In the genomic region with DNA sequence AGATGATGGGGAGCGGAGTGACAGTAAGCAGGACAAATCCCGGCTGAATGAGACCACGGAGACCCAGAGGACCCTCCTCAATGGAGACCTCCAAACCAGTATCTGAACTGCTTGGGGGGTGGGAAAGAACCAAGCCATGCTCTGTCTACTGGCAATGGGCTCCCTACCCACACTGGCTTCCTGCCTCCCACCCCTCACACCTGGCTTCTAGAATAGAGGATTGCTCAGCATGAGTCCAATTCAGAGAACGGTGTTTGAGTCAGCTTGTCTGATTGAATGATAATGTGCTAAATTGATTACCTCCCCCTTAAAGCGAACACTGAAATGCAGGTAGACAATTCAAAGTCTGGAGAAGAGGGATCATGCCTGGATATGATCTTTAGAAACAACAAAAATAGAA, we compare ENCODE assay signal across 33 cellular contexts. TPM values are rescaled to one million over a fixed set of nuclear protein-coding genes. Genes with fewer than 3 reads are reported as not detected.
"Had no signal": no experiment of that assay in that cellular context is flagged by ENCODE, and none has a peak within 500 bp of the region (broad histone marks: within the 10 kb centered on the region; RNA-seq: fewer than 3 reads in every experiment).

No MANE protein-coding gene starts in this region.

- H3K27ac Mint-ChIP-seq: activated CD4-positive, alpha-beta T cell treated with anti-CD3 and anti-CD28 coated beads for 36 hours; activated CD4-positive, alpha-beta T cell treated with anti-CD3 and anti-CD28 coated beads, Interleukin-2, amount 10 ng/mL, durations not matched to agents 7 days and 5 days; activated CD8-positive, alpha-beta T cell treated with anti-CD3 and anti-CD28 coated beads, Interleukin-2, amount 10 ng/mL, durations not matched to agents 7 days and 5 days; activated naive CD4-positive, alpha-beta T cell treated with anti-CD3 and anti-CD28 coated beads, Interleukin-2, amount 50 U/mL, for 24 hours; activated naive CD8-positive, alpha-beta T cell treated with anti-CD3 and anti-CD28 coated beads, Interleukin-2, amount 10 ng/mL, durations not matched to agents 7 days and 5 days; activated T-cell treated with anti-CD3 and anti-CD28 coated beads, Interleukin-2, amount 50 U/mL, for 24 hours; activated T-helper 2 cell treated with anti-CD3 and anti-CD28 coated beads, Interferon-gamma antibody, Interleukin-2, Interleukin-4, amounts not matched to agents 10 μg/mL and 5 μg/mL and 100 μg/mL, durations not matched to agents 14 hours and 24 hours and 36 hours; T-helper 1 cell treated with Interleukin-12 subunit alpha and Interleukin-12 subunit beta and Interleukin-4 antibody, amounts not matched to agents 30 μg/mL and 1 μg/mL, for 36 hours; T-helper 2 cell treated with Interferon-gamma antibody and Interleukin-4, amounts not matched to agents 5 μg/mL and 100 μg/mL, for 36 hours had no signal

- ATAC-seq: activated CD4-positive, alpha-beta T cell treated with anti-CD3 and anti-CD28 coated beads for 36 hours; activated CD4-positive, CD25-positive, alpha-beta regulatory T cell treated with anti-CD3 and anti-CD28 coated beads, Interleukin-2, amount 50 U/mL, for 24 hours; activated CD8-positive, alpha-beta T cell treated with anti-CD3 and anti-CD28 coated beads, Interleukin-2, amount 10 ng/mL, durations not matched to agents 7 days and 5 days; body of pancreas; PC-3 had no signal

- H3K36me3 ChIP-seq: breast epithelium, Peyer's patch, SJSA1 had no signal

- H3K9ac ChIP-seq: SK-N-SH had no signal

- H3K9me3 Mint-ChIP-seq: activated CD4-positive, alpha-beta T cell treated with anti-CD3 and anti-CD28 coated beads, Interleukin-2, amount 10 ng/mL, durations not matched to agents 7 days and 5 days; activated naive CD4-positive, alpha-beta T cell treated with anti-CD3 and anti-CD28 coated beads, Interleukin-2, amount 50 U/mL, for 24 hours; activated naive CD8-positive, alpha-beta T cell treated with anti-CD3 and anti-CD28 coated beads, Interleukin-2, amount 10 ng/mL, durations not matched to agents 7 days and 5 days; activated T-cell treated with anti-CD3 and anti-CD28 coated beads, Interleukin-2, amount 50 U/mL, for 24 hours; activated T-helper 2 cell treated with anti-CD3 and anti-CD28 coated beads, Interferon-gamma antibody, Interleukin-2, Interleukin-4, amounts not matched to agents 10 μg/mL and 5 μg/mL and 100 μg/mL, durations not matched to agents 14 hours and 24 hours and 36 hours; T-helper 1 cell treated with Interleukin-12 subunit alpha and Interleukin-12 subunit beta and Interleukin-4 antibody, amounts not matched to agents 30 μg/mL and 1 μg/mL, for 36 hours; T-helper 2 cell treated with Interferon-gamma antibody and Interleukin-4, amounts not matched to agents 5 μg/mL and 100 μg/mL, for 36 hours had no signal

- H3K9me3 ChIP-seq: body of pancreas, breast epithelium, Peyer's patch, SJSA1, SK-N-SH had no signal

- H3K27ac ChIP-seq: body of pancreas, Peyer's patch, SJSA1 had no signal

- H3K4me3 ChIP-seq: body of pancreas, breast epithelium, Peyer's patch, SJSA1 had no signal

- H3K4me3 Mint-ChIP-seq: activated CD4-positive, alpha-beta T cell treated with anti-CD3 and anti-CD28 coated beads for 36 hours; activated CD4-positive, alpha-beta T cell treated with anti-CD3 and anti-CD28 coated beads, Interleukin-2, amount 10 ng/mL, durations not matched to agents 7 days and 5 days; activated CD8-positive, alpha-beta T cell treated with anti-CD3 and anti-CD28 coated beads, Interleukin-2, amount 10 ng/mL, durations not matched to agents 7 days and 5 days; activated naive CD4-positive, alpha-beta T cell treated with anti-CD3 and anti-CD28 coated beads, Interleukin-2, amount 50 U/mL, for 24 hours; activated naive CD8-positive, alpha-beta T cell treated with anti-CD3 and anti-CD28 coated beads, Interleukin-2, amount 10 ng/mL, durations not matched to agents 7 days and 5 days; activated T-cell treated with anti-CD3 and anti-CD28 coated beads, Interleukin-2, amount 50 U/mL, for 24 hours; T-helper 1 cell treated with Interleukin-12 subunit alpha and Interleukin-12 subunit beta and Interleukin-4 antibody, amounts not matched to agents 30 μg/mL and 1 μg/mL, for 36 hours; T-helper 2 cell treated with Interferon-gamma antibody and Interleukin-4, amounts not matched to agents 5 μg/mL and 100 μg/mL, for 36 hours had no signal

- H3K36me3 Mint-ChIP-seq: activated naive CD4-positive, alpha-beta T cell treated with anti-CD3 and anti-CD28 coated beads, Interleukin-2, amount 50 U/mL, for 24 hours; activated naive CD8-positive, alpha-beta T cell treated with anti-CD3 and anti-CD28 coated beads, Interleukin-2, amount 10 ng/mL, durations not matched to agents 7 days and 5 days had no signal

- DNase-seq: activated CD4-positive, alpha-beta T cell treated with anti-CD3 and anti-CD28 coated beads for 36 hours; activated CD4-positive, alpha-beta T cell treated with anti-CD3 and anti-CD28 coated beads, Interleukin-2, amount 10 ng/mL, durations not matched to agents 7 days and 5 days; activated CD4-positive, alpha-beta T cell treated with anti-CD3 and anti-CD28 coated beads, Interleukin-2, amount 50 U/mL, for 48 hours; activated CD8-positive, alpha-beta T cell treated with anti-CD3 and anti-CD28 coated beads, Interleukin-2, amount 10 ng/mL, durations not matched to agents 7 days and 5 days; activated gamma-delta T cell; activated naive CD4-positive, alpha-beta T cell treated with Interleukin-2 at 50 U/mL for 16 hours; activated naive CD8-positive, alpha-beta T cell treated with anti-CD3 and anti-CD28 coated beads, Interleukin-2, amount 10 ng/mL, durations not matched to agents 7 days and 5 days; activated T-cell treated with anti-CD3 and anti-CD28 coated beads, Interleukin-2, amount 50 U/mL, for 24 hours; amygdala; body of pancreas; Kasumi-1; KBM-7; MM.1S; MV-4-11; NCI-H1092; NCI-H1694 treated with DMSO at 0.1 percent for 48 hours; NCI-H2029; NCI-H446 treated with DMSO at 0.1 percent for 48 hours; NCI-H524 treated with DMSO at 0.1 percent for 48 hours; NCI-H748 treated with DMSO at 0.1 percent for 48 hours; NK-92 treated with Interleukin-12 subunit alpha and Interleukin-12 subunit beta, amount 100 ng/mL, for 24 hours; PC-3; Peyer's patch; RPMI8226; SHP77 treated with DMSO at 0.1 percent for 48 hours; SK-N-SH had no signal

- H3K4me2 ChIP-seq: SK-N-SH had no signal

RNA-seq across cellular contexts. Expression of a gene that starts 5.5 kb away (rescaled TPM):
- total RNA-seq: activated CD4-positive, alpha-beta T cell treated with anti-CD3 and anti-CD28 coated beads, Interleukin-2, amount 10 ng/mL, durations not matched to agents 7 days and 5 days; activated CD8-positive, alpha-beta T cell treated with anti-CD3 and anti-CD28 coated beads, Interleukin-2, amount 10 ng/mL, durations not matched to agents 7 days and 5 days; activated naive CD8-positive, alpha-beta T cell treated with anti-CD3 and anti-CD28 coated beads, Interleukin-2, amount 10 ng/mL, durations not matched to agents 7 days and 5 days; PC-3 had no signal
